ENCODE assay signal across 22 cellular contexts in genomic region chr13:27924529-27925141, GRCh38.
DNase-seq lines count a peak whose midpoint lies in the region; TF ChIP-seq lines count a peak whose summit lies in the region.
"Had no signal": no experiment of that assay in that cellular context is flagged by ENCODE, and none has a peak within 500 bp of the region (broad histone marks: within the 10 kb centered on the region; RNA-seq: fewer than 3 reads in every experiment).

No MANE protein-coding gene starts in this region.

- POLR2A ChIA-PET in GM10248 (lab: Yijun Ruan, JAX) = no interaction called here
- POLR2A ChIA-PET in HEK293T (lab: Yijun Ruan, JAX) = no interaction called here

- peak overlapping the region; percentile 72 for H3K27ac ChIP-seq in duodenal mucosa (ENCODE audit: low read depth, low read length)
- H3K27ac ChIP-seq: cardiac muscle cell, left lung, prostate gland, SJSA1 had no signal

- TF ChIP-seq CTCF in GM10248 (IDR thresholded peaks at IDR 0.05; ENCODE audit: control extremely low read depth, extremely low read depth, low read depth, missing control alignments) = no peak
- no peak for TF ChIP-seq CTCF in GM20000 (IDR thresholded peaks at IDR 0.05; ENCODE audit: extremely low read depth, missing control alignments)

- H3K27me3 ChIP-seq in duodenal mucosa (ENCODE audit: control insufficient read depth in 1 of 2, insufficient read depth in 2 of 2, low read length in 2 of 2) = peaks cover 31 to 33% of the 10 kb centered on the region in 2 donors
- H3K27me3 ChIP-seq in mucosa of stomach (ENCODE audit: control insufficient read depth, insufficient read depth, low read length) = peaks cover 34% of the 10 kb centered on the region

- H3K36me3 ChIP-seq in duodenal mucosa (ENCODE audit: control insufficient read depth in 1 of 2, insufficient read depth in 2 of 2, low read length in 2 of 2) (peaks cover 0 to 20% of the 10 kb centered on the region in 2 donors), mucosa of stomach (ENCODE audit: control insufficient read depth, insufficient read depth, low read length) (no peaks in the 10 kb centered on the region)
- H3K36me3 ChIP-seq: cardiac muscle cell, left lung, prostate gland, SJSA1 had no signal

- H3K4me1 ChIP-seq in duodenal mucosa (ENCODE audit: control insufficient read depth in 1 of 2, insufficient read depth in 2 of 2, low read length in 2 of 2) (peaks cover 10 to 28% of the 10 kb centered on the region in 2 donors), mucosa of stomach (ENCODE audit: control insufficient read depth, insufficient read depth, low read length) (peaks cover 9% of the 10 kb centered on the region)

- DNase-seq in GM10248 (ENCODE audit: extremely low spot score) (peak; percentile 24), GM20000 (ENCODE audit: low spot score) (peak; percentile 45), NCI-H1417 treated with DMSO at 0.1 percent for 48 hours (lab: John Stamatoyannopoulos, UW) (no peak), HEK293T (ENCODE audit: extremely low spot score) (no peak)
- no peak for DNase-seq in activated CD4-positive, alpha-beta T cell treated with anti-CD3 and anti-CD28 coated beads, Interleukin-2, amount 50 U/mL, for 4 hours
- DNase-seq: activated CD4-positive, alpha-beta T cell treated with anti-CD3 and anti-CD28 coated beads for 4 hours; activated gamma-delta T cell treated with Interleukin-2 at 50 U/mL for 16 hours; amniotic stem cell; DND-41; head of caudate nucleus; IMR-90; midbrain; NCI-H1436 treated with DMSO at 0.1 percent for 48 hours; NCI-H2171 treated with DMSO at 0.1 percent for 48 hours; NCI-H526 treated with DMSO at 0.1 percent for 48 hours; stimulated activated CD4-positive, alpha-beta T cell treated with anti-CD3 and anti-CD28 coated beads, Interleukin-1b, Interleukin-23, amount 100 ng/mL, for 48 hours had no signal

- CTCF ChIA-PET in GM10248 (lab: Yijun Ruan, JAX) = interaction anchor here (2.0 kb wide), 1 partner anchor 29 kb away, joined by 8 read pairs; no protein-coding TSS in a partner anchor
- CTCF ChIA-PET in HEK293T (lab: Yijun Ruan, JAX) = no interaction called here

- no peaks in the 10 kb centered on the region for H3K9me3 ChIP-seq in duodenal mucosa (ENCODE audit: control insufficient read depth in 1 of 2, low read length in 2 of 2)
- no peaks in the 10 kb centered on the region for H3K9me3 ChIP-seq in mucosa of stomach (ENCODE audit: control insufficient read depth, low read length)
- H3K9me3 ChIP-seq: left lung, prostate gland, SJSA1 had no signal

- H3K4me3 ChIP-seq in duodenal mucosa (ENCODE audit: low read depth in 1 of 2, low read length in 2 of 2) (peak overlapping the region; percentile 87 to 98), mucosa of stomach (ENCODE audit: low read length) (no peak overlapping the region)
- H3K4me3 ChIP-seq: cardiac muscle cell, left lung, prostate gland, SJSA1 had no signal

- H3K9ac ChIP-seq in duodenal mucosa (ENCODE audit: low read depth in 1 of 2, low read length in 2 of 2) (peak overlapping the region; percentile 99), mucosa of stomach (ENCODE audit: low read length) (peak overlapping the region; percentile 34)

TF ChIP-seq in HEK293T, 16 proteins besides CTCF, POLR2A, EP300 and RAD21:
- TF ChIP-seq SUZ12 (IDR thresholded peaks at IDR 0.05) (no peak), TARDBP (IDR thresholded peaks at IDR 0.05) (no peak), FOXA1 (IDR thresholded peaks at IDR 0.05) (no peak), NFRKB (IDR thresholded peaks at IDR 0.05) (no peak), ELF4 (IDR thresholded peaks at IDR 0.05) (no peak), CTBP1 (IDR thresholded peaks at IDR 0.05; ENCODE audit: borderline replicate concordance) (no peak), LEF1 (IDR thresholded peaks at IDR 0.05; ENCODE audit: borderline replicate concordance) (no peak), ARNT (IDR thresholded peaks at IDR 0.05) (no peak), L3MBTL2 (conservative IDR thresholded peaks at IDR 0.05) (no peak), BHLHE40 (IDR thresholded peaks at IDR 0.05; ENCODE audit: borderline replicate concordance) (no peak), ZNF384 (IDR thresholded peaks at IDR 0.05) (no peak), FOXK2 (IDR thresholded peaks at IDR 0.05) (no peak), HDGF (IDR thresholded peaks at IDR 0.05; ENCODE audit: borderline replicate concordance) (no peak), SP1 (IDR thresholded peaks at IDR 0.05) (no peak), FOXM1 (IDR thresholded peaks at IDR 0.05; ENCODE audit: borderline replicate concordance) (no peak)

Comparison
In these comparisons a context has a peak if more than half of its experiments do, and no peak if none do; other contexts are left out.
1. DNase-seq: peak in GM10248 (single experiment) and GM20000 (single experiment); none in NCI-H1417 treated with DMSO at 0.1 percent for 48 hours (single experiment), activated CD4-positive, alpha-beta T cell treated with anti-CD3 and anti-CD28 coated beads, Interleukin-2, amount 50 U/mL, for 4 hours (0 of 2) and HEK293T (single experiment).